Comparison of ENCODE assay signal across 23 cellular contexts in genomic region chr11:120549346-120549745, GRCh38. TPM values are rescaled to one million over a fixed set of nuclear protein-coding genes. Genes with fewer than 3 reads are reported as not detected.
"Had no signal": no experiment of that assay in that cellular context is flagged by ENCODE, and none has a peak within 500 bp of the region (broad histone marks: within the 10 kb centered on the region; RNA-seq: fewer than 3 reads in every experiment).

No MANE protein-coding gene starts in this region.

- H3K4me3 ChIP-seq: heart right ventricle, hepatocyte, left ventricle myocardium inferior, ovary, right atrium auricular region, right lobe of liver, smooth muscle cell, suprapubic skin, thoracic aorta, tibial artery, uterus had no signal

- H3K27me3 ChIP-seq: hepatocyte, ovary, right atrium auricular region, right lobe of liver, tibial artery, uterus had no signal

- H3K9me3 ChIP-seq: heart right ventricle, left ventricle myocardium inferior, neutrophil, ovary, right atrium auricular region, right lobe of liver, suprapubic skin, thoracic aorta, tibial artery, uterus had no signal

- DNase-seq: heart right ventricle; left ventricle myocardium inferior; occipital lobe; ovary; right lobe of liver; stimulated activated CD4-positive, alpha-beta T cell treated with anti-CD3 and anti-CD28 coated beads, Interleukin-1b, Interleukin-23, amount 100 ng/mL, for 48 hours; stimulated activated CD4-positive, alpha-beta T cell treated with anti-CD3 and anti-CD28 coated beads, Interleukin-2, amount 100 ng/mL, for 48 hours; stimulated activated naive CD4-positive, alpha-beta T cell; tibial artery; uterus had no signal

- H3K36me3 ChIP-seq: heart right ventricle, left ventricle myocardium inferior, neutrophil, ovary, right atrium auricular region, right lobe of liver, suprapubic skin, thoracic aorta, tibial artery, uterus had no signal

- H3K27ac Mint-ChIP-seq: memory B cell; naive thymus-derived CD8-positive, alpha-beta T cell; progenitor cell of endocrine pancreas; stimulated activated naive CD8-positive, alpha-beta T cell treated with anti-CD3 and anti-CD28 coated beads, Interleukin-15, Interleukin-2, amounts not matched to agents 100 ng/mL and 50 ng/mL, for 24 hours; type B pancreatic cell had no signal

- H3K27ac ChIP-seq: neutrophil, ovary, right lobe of liver, suprapubic skin, uterus had no signal

- H3K36me3 Mint-ChIP-seq: memory B cell; naive thymus-derived CD8-positive, alpha-beta T cell; type B pancreatic cell had no signal

- H3K79me2 ChIP-seq: hepatocyte had no signal

- H3K4me3 Mint-ChIP-seq: memory B cell; naive thymus-derived CD8-positive, alpha-beta T cell; nephron; neural crest cell; stimulated activated naive CD8-positive, alpha-beta T cell treated with anti-CD3 and anti-CD28 coated beads, Interleukin-15, Interleukin-2, amounts not matched to agents 100 ng/mL and 50 ng/mL, for 24 hours; type B pancreatic cell had no signal

- H2AFZ ChIP-seq: hepatocyte had no signal

- H3K9me3 Mint-ChIP-seq: memory B cell; naive thymus-derived CD8-positive, alpha-beta T cell; nephron; neural crest cell; stimulated activated naive CD8-positive, alpha-beta T cell treated with anti-CD3 and anti-CD28 coated beads, Interleukin-15, Interleukin-2, amounts not matched to agents 100 ng/mL and 50 ng/mL, for 24 hours; type B pancreatic cell had no signal

- H3K4me2 ChIP-seq: hepatocyte had no signal

RNA-seq across cellular contexts. Expression of gene GRIK4, which starts 37.8 kb away (rescaled TPM):
- total RNA-seq: naive thymus-derived CD8-positive, alpha-beta T cell; progenitor cell of endocrine pancreas; smooth muscle cell; thoracic aorta had no signal
- polyA plus RNA-seq: naive thymus-derived CD8-positive, alpha-beta T cell; smooth muscle cell had no signal
